ENCODE assay signal across 1 cellular context in the genomic region with DNA sequence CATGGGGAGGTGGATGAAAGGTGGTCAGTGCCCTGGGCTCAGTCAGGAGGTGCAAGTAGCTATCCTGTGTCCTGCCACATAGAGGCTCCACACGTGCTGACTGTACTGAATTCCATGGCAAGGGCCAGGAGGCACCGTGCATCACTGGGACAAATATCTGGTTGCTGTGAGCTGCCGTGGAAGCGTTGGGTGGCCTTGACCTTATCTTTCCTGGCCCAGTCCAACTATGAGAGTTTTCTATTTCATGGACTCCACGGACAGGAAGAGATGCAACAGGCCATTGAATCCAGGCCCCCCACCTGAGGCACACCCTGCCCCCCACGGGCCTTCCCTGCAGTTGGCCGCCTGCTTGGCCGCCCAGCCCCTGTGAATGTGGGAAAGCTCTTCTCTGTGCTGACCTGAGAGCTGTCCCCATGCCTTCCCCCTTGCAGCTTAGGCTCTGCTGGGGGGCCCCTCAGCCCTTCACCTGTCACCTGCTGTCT.
TF ChIP-seq lines count a peak whose summit lies in the region.

No MANE protein-coding gene starts in this region.

TF ChIP-seq in HepG2, 621 proteins besides CTCF, POLR2A, EP300 and RAD21 (continues in another document):
- TF ChIP-seq ZNF138 (CRISPR knock-in tag; IDR thresholded peaks at IDR 0.05; ENCODE audit: low read depth) (no peak), SALL1 (CRISPR knock-in tag; IDR thresholded peaks at IDR 0.05) (peak; percentile 77), PAX8 (CRISPR knock-in tag; IDR thresholded peaks at IDR 0.05; ENCODE audit: borderline replicate concordance) (no peak), ZNF367 (CRISPR knock-in tag; IDR thresholded peaks at IDR 0.05; ENCODE audit: borderline replicate concordance) (no peak), ZFP62 (CRISPR knock-in tag; IDR thresholded peaks at IDR 0.05) (no peak), RBFOX2 (IDR thresholded peaks at IDR 0.05; ENCODE audit: low read depth, low read length) (no peak), ZNF430 (CRISPR knock-in tag; IDR thresholded peaks at IDR 0.05) (no peak), MYC (CRISPR knock-in tag; IDR thresholded peaks at IDR 0.05; ENCODE audit: borderline replicate concordance) (peak; percentile 41; the same call in 1 of the 2 replicates), HNF4A (CRISPR knock-in tag; IDR thresholded peaks at IDR 0.05) (peak; percentile 55; the same call in 1 of the 2 replicates), SRSF4 (IDR thresholded peaks at IDR 0.05; ENCODE audit: low read depth, low read length, poor library complexity, severe bottlenecking) (no peak), ZFAT (CRISPR knock-in tag; conservative IDR thresholded peaks at IDR 0.05) (no peak), SALL2 (CRISPR knock-in tag; IDR thresholded peaks at IDR 0.05) (no peak), BRF2 (CRISPR knock-in tag; IDR thresholded peaks at IDR 0.05) (no peak), ZNF136 (CRISPR knock-in tag; IDR thresholded peaks at IDR 0.05; ENCODE audit: low read depth) (no peak), ZNF772 (CRISPR knock-in tag; IDR thresholded peaks at IDR 0.05) (no peak), ZNF558 (CRISPR knock-in tag; IDR thresholded peaks at IDR 0.05; ENCODE audit: borderline replicate concordance) (no peak), MEIS1 (CRISPR knock-in tag; IDR thresholded peaks at IDR 0.05; ENCODE audit: borderline replicate concordance) (peak; percentile 42; the same call in 1 of the 2 replicates), ZBTB7B (CRISPR knock-in tag; IDR thresholded peaks at IDR 0.05) (no peak), ARNTL (CRISPR knock-in tag; IDR thresholded peaks at IDR 0.05) (0 out of 2 replicates have a peak, but pooled peaks have one; percentile 17), CBX2 (IDR thresholded peaks at IDR 0.05; ENCODE audit: low read depth, low read length) (no peak), CBX2 (CRISPR knock-in tag; IDR thresholded peaks at IDR 0.05; ENCODE audit: low read depth) (no peak), ZNF382 (CRISPR knock-in tag; IDR thresholded peaks at IDR 0.05; ENCODE audit: borderline replicate concordance) (no peak), ISX (CRISPR knock-in tag; conservative IDR thresholded peaks at IDR 0.05) (no peak), NFYB (CRISPR knock-in tag; IDR thresholded peaks at IDR 0.05) (no peak), HDAC1 (CRISPR knock-in tag; IDR thresholded peaks at IDR 0.05) (peak; percentile 40; the same call in 1 of the 2 replicates), TBX3 (IDR thresholded peaks at IDR 0.05; ENCODE audit: borderline replicate concordance) (no peak), JARID2 (CRISPR knock-in tag; IDR thresholded peaks at IDR 0.05; ENCODE audit: insufficient replicate concordance) (no peak), FOXO1 (CRISPR knock-in tag; IDR thresholded peaks at IDR 0.05) (no peak), ZFYVE20 (CRISPR knock-in tag; IDR thresholded peaks at IDR 0.05; ENCODE audit: borderline replicate concordance, low read depth) (no peak), IKZF1 (IDR thresholded peaks at IDR 0.05) (no peak), ZSCAN29 (CRISPR knock-in tag; conservative IDR thresholded peaks at IDR 0.05) (no peak), HNRNPH1 (optimal IDR thresholded peaks at IDR 0.05; ENCODE audit: low read depth, low read length) (no peak), KDM5B (CRISPR knock-in tag; IDR thresholded peaks at IDR 0.05; ENCODE audit: borderline replicate concordance) (no peak; the same call in 1 of the 2 replicates), DPF2 (CRISPR knock-in tag; IDR thresholded peaks at IDR 0.05; ENCODE audit: borderline replicate concordance, low read depth) (no peak), ZNF205 (CRISPR knock-in tag; IDR thresholded peaks at IDR 0.05) (no peak), ZNF451 (CRISPR knock-in tag; IDR thresholded peaks at IDR 0.05) (no peak), ZNF569 (CRISPR knock-in tag; IDR thresholded peaks at IDR 0.05; ENCODE audit: borderline replicate concordance) (no peak), NRL (CRISPR knock-in tag; IDR thresholded peaks at IDR 0.05; ENCODE audit: borderline replicate concordance) (no peak), RNF2 (conservative IDR thresholded peaks at IDR 0.05; ENCODE audit: low read depth) (no peak), SNAPC2 (CRISPR knock-in tag; IDR thresholded peaks at IDR 0.05) (no peak), HMGXB3 (CRISPR knock-in tag; IDR thresholded peaks at IDR 0.05; ENCODE audit: borderline replicate concordance) (no peak), KLF15 (CRISPR knock-in tag; IDR thresholded peaks at IDR 0.05; ENCODE audit: borderline replicate concordance) (no peak), ZFP36L1 (CRISPR knock-in tag; IDR thresholded peaks at IDR 0.05) (no peak), ZNF354B (CRISPR knock-in tag; IDR thresholded peaks at IDR 0.05) (no peak), CCAR2 (optimal IDR thresholded peaks at IDR 0.05; ENCODE audit: low read depth, low read length) (no peak), ATF5 (CRISPR knock-in tag; IDR thresholded peaks at IDR 0.05; ENCODE audit: low read depth) (no peak), SYNCRIP (IDR thresholded peaks at IDR 0.05; ENCODE audit: insufficient read depth, low read depth, low read length) (no peak)
- TF ChIP-seq, protein P1, sequence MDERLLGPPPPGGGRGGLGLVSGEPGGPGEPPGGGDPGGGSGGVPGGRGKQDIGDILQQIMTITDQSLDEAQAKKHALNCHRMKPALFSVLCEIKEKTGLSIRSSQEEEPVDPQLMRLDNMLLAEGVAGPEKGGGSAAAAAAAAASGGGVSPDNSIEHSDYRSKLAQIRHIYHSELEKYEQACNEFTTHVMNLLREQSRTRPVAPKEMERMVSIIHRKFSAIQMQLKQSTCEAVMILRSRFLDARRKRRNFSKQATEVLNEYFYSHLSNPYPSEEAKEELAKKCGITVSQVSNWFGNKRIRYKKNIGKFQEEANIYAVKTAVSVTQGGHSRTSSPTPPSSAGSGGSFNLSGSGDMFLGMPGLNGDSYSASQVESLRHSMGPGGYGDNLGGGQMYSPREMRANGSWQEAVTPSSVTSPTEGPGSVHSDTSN (CRISPR knock-in tag; IDR thresholded peaks at IDR 0.05), result no peak
- TF ChIP-seq, protein P2, sequence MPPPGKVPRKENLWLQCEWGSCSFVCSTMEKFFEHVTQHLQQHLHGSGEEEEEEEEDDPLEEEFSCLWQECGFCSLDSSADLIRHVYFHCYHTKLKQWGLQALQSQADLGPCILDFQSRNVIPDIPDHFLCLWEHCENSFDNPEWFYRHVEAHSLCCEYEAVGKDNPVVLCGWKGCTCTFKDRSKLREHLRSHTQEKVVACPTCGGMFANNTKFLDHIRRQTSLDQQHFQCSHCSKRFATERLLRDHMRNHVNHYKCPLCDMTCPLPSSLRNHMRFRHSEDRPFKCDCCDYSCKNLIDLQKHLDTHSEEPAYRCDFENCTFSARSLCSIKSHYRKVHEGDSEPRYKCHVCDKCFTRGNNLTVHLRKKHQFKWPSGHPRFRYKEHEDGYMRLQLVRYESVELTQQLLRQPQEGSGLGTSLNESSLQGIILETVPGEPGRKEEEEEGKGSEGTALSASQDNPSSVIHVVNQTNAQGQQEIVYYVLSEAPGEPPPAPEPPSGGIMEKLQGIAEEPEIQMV (CRISPR knock-in tag; IDR thresholded peaks at IDR 0.05; ENCODE audit: low read depth), result no peak
- TF ChIP-seq, protein P3, sequence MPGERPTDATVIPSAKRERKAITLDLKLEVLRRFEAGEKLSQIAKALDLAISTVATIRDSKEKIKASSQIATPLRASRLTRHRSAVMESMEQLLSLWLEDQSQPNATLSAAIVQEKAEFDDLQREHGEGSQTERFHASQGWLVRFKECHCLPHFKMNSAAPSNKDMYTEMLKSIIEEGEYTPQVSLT (CRISPR knock-in tag; IDR thresholded peaks at IDR 0.05; ENCODE audit: borderline replicate concordance, low read depth), result no peak
- TF ChIP-seq, protein P4, sequence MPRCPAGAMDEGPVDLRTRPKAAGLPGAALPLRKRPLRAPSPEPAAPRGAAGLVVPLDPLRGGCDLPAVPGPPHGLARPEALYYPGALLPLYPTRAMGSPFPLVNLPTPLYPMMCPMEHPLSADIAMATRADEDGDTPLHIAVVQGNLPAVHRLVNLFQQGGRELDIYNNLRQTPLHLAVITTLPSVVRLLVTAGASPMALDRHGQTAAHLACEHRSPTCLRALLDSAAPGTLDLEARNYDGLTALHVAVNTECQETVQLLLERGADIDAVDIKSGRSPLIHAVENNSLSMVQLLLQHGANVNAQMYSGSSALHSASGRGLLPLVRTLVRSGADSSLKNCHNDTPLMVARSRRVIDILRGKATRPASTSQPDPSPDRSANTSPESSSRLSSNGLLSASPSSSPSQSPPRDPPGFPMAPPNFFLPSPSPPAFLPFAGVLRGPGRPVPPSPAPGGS (CRISPR knock-in tag; IDR thresholded peaks at IDR 0.05), result no peak
- TF ChIP-seq, protein P5, sequence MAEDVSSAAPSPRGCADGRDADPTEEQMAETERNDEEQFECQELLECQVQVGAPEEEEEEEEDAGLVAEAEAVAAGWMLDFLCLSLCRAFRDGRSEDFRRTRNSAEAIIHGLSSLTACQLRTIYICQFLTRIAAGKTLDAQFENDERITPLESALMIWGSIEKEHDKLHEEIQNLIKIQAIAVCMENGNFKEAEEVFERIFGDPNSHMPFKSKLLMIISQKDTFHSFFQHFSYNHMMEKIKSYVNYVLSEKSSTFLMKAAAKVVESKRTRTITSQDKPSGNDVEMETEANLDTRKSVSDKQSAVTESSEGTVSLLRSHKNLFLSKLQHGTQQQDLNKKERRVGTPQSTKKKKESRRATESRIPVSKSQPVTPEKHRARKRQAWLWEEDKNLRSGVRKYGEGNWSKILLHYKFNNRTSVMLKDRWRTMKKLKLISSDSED (CRISPR knock-in tag; IDR thresholded peaks at IDR 0.05), result no peak
- TF ChIP-seq, protein P6, sequence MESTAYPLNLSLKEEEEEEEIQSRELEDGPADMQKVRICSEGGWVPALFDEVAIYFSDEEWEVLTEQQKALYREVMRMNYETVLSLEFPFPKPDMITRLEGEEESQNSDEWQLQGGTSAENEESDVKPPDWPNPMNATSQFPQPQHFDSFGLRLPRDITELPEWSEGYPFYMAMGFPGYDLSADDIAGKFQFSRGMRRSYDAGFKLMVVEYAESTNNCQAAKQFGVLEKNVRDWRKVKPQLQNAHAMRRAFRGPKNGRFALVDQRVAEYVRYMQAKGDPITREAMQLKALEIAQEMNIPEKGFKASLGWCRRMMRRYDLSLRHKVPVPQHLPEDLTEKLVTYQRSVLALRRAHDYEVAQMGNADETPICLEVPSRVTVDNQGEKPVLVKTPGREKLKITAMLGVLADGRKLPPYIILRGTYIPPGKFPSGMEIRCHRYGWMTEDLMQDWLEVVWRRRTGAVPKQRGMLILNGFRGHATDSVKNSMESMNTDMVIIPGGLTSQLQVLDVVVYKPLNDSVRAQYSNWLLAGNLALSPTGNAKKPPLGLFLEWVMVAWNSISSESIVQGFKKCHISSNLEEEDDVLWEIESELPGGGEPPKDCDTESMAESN (CRISPR knock-in tag; conservative IDR thresholded peaks at IDR 0.05), result no peak
- TF ChIP-seq, protein P7, sequence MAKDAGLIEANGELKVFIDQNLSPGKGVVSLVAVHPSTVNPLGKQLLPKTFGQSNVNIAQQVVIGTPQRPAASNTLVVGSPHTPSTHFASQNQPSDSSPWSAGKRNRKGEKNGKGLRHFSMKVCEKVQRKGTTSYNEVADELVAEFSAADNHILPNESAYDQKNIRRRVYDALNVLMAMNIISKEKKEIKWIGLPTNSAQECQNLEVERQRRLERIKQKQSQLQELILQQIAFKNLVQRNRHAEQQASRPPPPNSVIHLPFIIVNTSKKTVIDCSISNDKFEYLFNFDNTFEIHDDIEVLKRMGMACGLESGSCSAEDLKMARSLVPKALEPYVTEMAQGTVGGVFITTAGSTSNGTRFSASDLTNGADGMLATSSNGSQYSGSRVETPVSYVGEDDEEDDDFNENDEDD (CRISPR knock-in tag; IDR thresholded peaks at IDR 0.05; ENCODE audit: borderline replicate concordance), result peak; percentile 23; the same call in 1 of the 2 replicates
